In genomic region chr22:39543095-39543494, GRCh38 we compare ENCODE assay signal across 12 cellular contexts. TPM values are rescaled to one million over a fixed set of nuclear protein-coding genes. Genes with fewer than 3 reads are reported as not detected.
A peak's percentile ranks its signal among the peaks of the same experiment; 100 is the strongest.
DNase-seq lines count a peak whose midpoint lies in the region; ATAC-seq and TF ChIP-seq lines count a peak whose summit lies in the region.
"Had no signal": no experiment of that assay in that cellular context is flagged by ENCODE, and none has a peak within 500 bp of the region (broad histone marks: within the 10 kb centered on the region; RNA-seq: fewer than 3 reads in every experiment).

No MANE protein-coding gene starts in this region.

- CTCF ChIA-PET in Caco-2 (lab: Charles Lee) = interaction anchor here (1.1 kb wide), 1 partner anchor 494 kb away, joined by 4 read pairs; no protein-coding TSS in a partner anchor

- H3K9me2 ChIP-seq in SU-DHL-6 (replicated peaks; ENCODE audit: insufficient read depth, low read length) = no peaks in the 10 kb centered on the region

- POLR2A ChIA-PET in Caco-2 (lab: Charles Lee) = no interaction called here

- H3K4me1 Mint-ChIP-seq in Caco-2 (ENCODE audit: low read depth, unreplicated experiment) = no peaks in the 10 kb centered on the region

- H3K79me2 ChIP-seq in SU-DHL-6 (ENCODE audit: insufficient read depth, low read length) = no peaks in the 10 kb centered on the region
- H3K79me2 ChIP-seq: parathyroid adenoma had no signal

- H3K9ac ChIP-seq in SU-DHL-6 (ENCODE audit: low read length) = no peak overlapping the region
- H3K9ac ChIP-seq: parathyroid adenoma had no signal

- DNase-seq in Caco-2 (peak in 1 of 2 experiments; percentile 36), HCEC 1CT (peak; percentile 34), iPS-NIHi7 (ENCODE audit: extremely low spot score) (peak; percentile 75), SJCRH30 (no peak), left ventricle myocardium superior (no peak)

- peaks cover 18% of the 10 kb centered on the region for H3K27me3 Mint-ChIP-seq in Caco-2 (ENCODE audit: insufficient read depth, unreplicated experiment)

- no peaks in the 10 kb centered on the region for H3F3A ChIP-seq in SU-DHL-6 (ENCODE audit: insufficient read depth)

- H3K36me3 ChIP-seq in Caco-2 (ENCODE audit: control insufficient read depth, insufficient read depth, low read length) = no peaks in the 10 kb centered on the region
- no peaks in the 10 kb centered on the region for H3K36me3 ChIP-seq in SU-DHL-6 (ENCODE audit: low read length)
- H3K36me3 ChIP-seq in SJCRH30 = no peaks in the 10 kb centered on the region
- H3K36me3 ChIP-seq: HAP-1, SJSA1 had no signal

- H3K4me1 ChIP-seq in Caco-2 = no peaks in the 10 kb centered on the region
- H3K4me1 ChIP-seq in SJCRH30 = no peaks in the 10 kb centered on the region
- H3K4me1 ChIP-seq: HAP-1, parathyroid adenoma, SJSA1 had no signal

- intact Hi-C loops in Caco-2 (cut with micrococcal nuclease; ENCODE audit: unreplicated experiment) = no loop called here
- intact Hi-C loops in left ventricle myocardium superior (cut with micrococcal nuclease) = no loop called here

- H3K4me2 ChIP-seq in SU-DHL-6 (ENCODE audit: low read depth, low read length, poor library complexity, severe bottlenecking) = no peak overlapping the region

- BruUV-seq in Caco-2 (replicated peaks; lab: Mats Ljungman, UMichigan) = no TSS peak

- no peaks in the 10 kb centered on the region for H3K36me3 Mint-ChIP-seq in Caco-2 (ENCODE audit: insufficient read depth, unreplicated experiment)

- no peaks in the 10 kb centered on the region for H3K9me3 ChIP-seq in Caco-2
- no peaks in the 10 kb centered on the region for H3K9me3 ChIP-seq in SU-DHL-6 (ENCODE audit: insufficient read depth, low read length)
- H3K9me3 ChIP-seq in SJCRH30 (replicated peaks) = no peaks in the 10 kb centered on the region
- H3K9me3 ChIP-seq: HAP-1, SJSA1 had no signal

- H3K27ac ChIP-seq in SU-DHL-6 (ENCODE audit: low read depth, low read length) = no peak overlapping the region
- no peak overlapping the region for H3K27ac ChIP-seq in SJCRH30
- H3K27ac ChIP-seq: parathyroid adenoma, SJSA1 had no signal

- H4K20me1 ChIP-seq in SU-DHL-6 (ENCODE audit: low read depth, low read length) = no peaks in the 10 kb centered on the region

- no peak overlapping the region for H3K4me3 Mint-ChIP-seq in Caco-2 (ENCODE audit: unreplicated experiment)
- H3K4me3 Mint-ChIP-seq: dendritic cell treated with granulocyte-macrophage colony-stimulating factor and Interleukin-4, amounts not matched to agents 40 ng/mL and 50 ng/mL, for 4 days had no signal

- no peaks in the 10 kb centered on the region for H3K9me3 Mint-ChIP-seq in Caco-2 (ENCODE audit: unreplicated experiment)
- H3K9me3 Mint-ChIP-seq: dendritic cell treated with granulocyte-macrophage colony-stimulating factor and Interleukin-4, amounts not matched to agents 40 ng/mL and 50 ng/mL, for 4 days had no signal

- TF ChIP-seq CTCF in Caco-2 (IDR thresholded peaks at IDR 0.05; ENCODE audit: insufficient read depth in 1 of 2, low read depth in 1 of 2, low read length in 1 of 2, severe bottlenecking in 1 of 2, unreplicated experiment in 1 of 2) = peak; percentile 34 to 36
- TF ChIP-seq CTCF in SU-DHL-6 (IDR thresholded peaks at IDR 0.05; ENCODE audit: insufficient read depth, low read length, poor library complexity, severe bottlenecking) = peak; percentile 25

- no peak overlapping the region for H3K27ac Mint-ChIP-seq in Caco-2 (ENCODE audit: unreplicated experiment)
- H3K27ac Mint-ChIP-seq: dendritic cell treated with granulocyte-macrophage colony-stimulating factor and Interleukin-4, amounts not matched to agents 40 ng/mL and 50 ng/mL, for 4 days had no signal

- no peak overlapping the region for H3K4me3 ChIP-seq in Caco-2 (ENCODE audit: low read depth, low read length)
- H3K4me3 ChIP-seq in SU-DHL-6 (ENCODE audit: insufficient read depth, low read length, poor library complexity, severe bottlenecking) = no peak overlapping the region
- no peak overlapping the region for H3K4me3 ChIP-seq in SJCRH30
- H3K4me3 ChIP-seq: HAP-1, SJSA1 had no signal

- H3K27me3 ChIP-seq in Caco-2 (replicated peaks; ENCODE audit: control insufficient read depth, insufficient read depth, low read length) (no peaks in the 10 kb centered on the region), SU-DHL-6 (ENCODE audit: low read length) (no peaks in the 10 kb centered on the region), SJCRH30 (no peaks in the 10 kb centered on the region)

- ATAC-seq in HG03354 (IDR thresholded peaks at IDR 0.05; ENCODE audit: poor library complexity, severe bottlenecking, unreplicated experiment) (no peak), left ventricle myocardium superior (no peak), GM21360 (IDR thresholded peaks at IDR 0.05; ENCODE audit: unreplicated experiment) (no peak)

- H2AFZ ChIP-seq in SU-DHL-6 (ENCODE audit: low read depth, low read length, severe bottlenecking) = no peak overlapping the region
- H2AFZ ChIP-seq: parathyroid adenoma had no signal

RNA-seq across cellular contexts. Expression of gene RPS19BP1, which starts 10.5 kb away (rescaled TPM):
- total RNA-seq in Caco-2 (2022) = 85.8 and 88.0 TPM in 2 replicates
- 48.3 and 66.2 TPM in 2 replicates for total RNA-seq in SJCRH30 (2014; rRNA removed; shearing (Covaris generic))
- 58.1 TPM for total RNA-seq in left ventricle myocardium superior

RNA-seq across cellular contexts. Expression of gene ATF4, which starts 22.7 kb away (rescaled TPM):
- total RNA-seq in Caco-2 (2022) = 610 and 647 TPM in 2 replicates
- total RNA-seq in SJCRH30 (2014; rRNA removed; shearing (Covaris generic)) = 190 and 238 TPM in 2 replicates
- 214 TPM for total RNA-seq in left ventricle myocardium superior

RNA-seq across cellular contexts. Expression of gene CACNA1I, which starts 27.5 kb away (rescaled TPM):
- total RNA-seq in Caco-2 (2022) (not detected in 2 replicates), left ventricle myocardium superior (not detected)
- 0.02 TPM in 1 of 2 replicates, not detected in the other for total RNA-seq in SJCRH30 (2014; rRNA removed; shearing (Covaris generic))

RNA-seq across cellular contexts. Expression of gene MIEF1, which starts 41.0 kb away (rescaled TPM):
- 47.4 and 49.4 TPM in 2 replicates for total RNA-seq in Caco-2 (2022)
- 31.5 and 32.0 TPM in 2 replicates for total RNA-seq in SJCRH30 (2014; rRNA removed; shearing (Covaris generic))
- 16.1 TPM for total RNA-seq in left ventricle myocardium superior

Comparison
In these comparisons a context has a peak if more than half of its experiments do, and no peak if none do; other contexts are left out.
1. DNase-seq: peak in HCEC 1CT (single experiment) and iPS-NIHi7 (single experiment); none in SJCRH30 (0 of 2) and left ventricle myocardium superior (single experiment).